ENCODE assay signal across 8 cellular contexts in genomic region chr10:100345570-100346330, GRCh38. TPM values are rescaled to one million over a fixed set of nuclear protein-coding genes. Genes with fewer than 3 reads are reported as not detected.
DNase-seq lines count a peak whose midpoint lies in the region; ATAC-seq and TF ChIP-seq lines count a peak whose summit lies in the region.

No MANE protein-coding gene starts in this region.

- H3K4me3 ChIP-seq in MG63 (peak overlapping the region; percentile 65), mucosa of rectum (ENCODE audit: low read length in 2 of 2) (peak overlapping the region; percentile 74 to 76), lower leg skin (ENCODE audit: low read depth, poor library complexity, severe bottlenecking) (no peak overlapping the region)

- peaks cover 13 to 21% of the 10 kb centered on the region in 2 donors for H3K4me1 ChIP-seq in mucosa of rectum (ENCODE audit: control insufficient read depth in 2 of 2, insufficient read depth in 2 of 2, low read length in 2 of 2)

- no peaks in the 10 kb centered on the region for H3K9me3 Mint-ChIP-seq in Calu3 (ENCODE audit: low read depth, unreplicated experiment)
- no peaks in the 10 kb centered on the region for H3K9me3 Mint-ChIP-seq in chondrocyte (ENCODE audit: low read depth)

- H3K27me3 ChIP-seq in MG63 (no peaks in the 10 kb centered on the region), mucosa of rectum (ENCODE audit: control insufficient read depth in 2 of 2, insufficient read depth in 2 of 2, low read length in 2 of 2) (no peaks in the 10 kb centered on the region)

- no peaks in the 10 kb centered on the region for H3K27me3 Mint-ChIP-seq in Calu3 (ENCODE audit: unreplicated experiment)
- no peaks in the 10 kb centered on the region for H3K27me3 Mint-ChIP-seq in chondrocyte (ENCODE audit: low read depth)

- H3K36me3 Mint-ChIP-seq in Calu3 (ENCODE audit: insufficient read depth, unreplicated experiment) (peaks cover 54% of the 10 kb centered on the region), chondrocyte (ENCODE audit: low read depth) (peaks cover 8% of the 10 kb centered on the region)

- H3K27ac ChIP-seq in mucosa of rectum (ENCODE audit: low read depth in 2 of 2, low read length in 2 of 2), result no peak overlapping the region

- no peak for ATAC-seq in HG03280 (IDR thresholded peaks at IDR 0.05; ENCODE audit: unreplicated experiment)

- H3K9ac ChIP-seq in mucosa of rectum (ENCODE audit: low read depth in 1 of 2, low read length in 2 of 2), result peak overlapping the region in 1 of 2 donors; percentile 62

- no peak for TF ChIP-seq CTCF in Calu3 (IDR thresholded peaks at IDR 0.05; ENCODE audit: unreplicated experiment)
- no peak for TF ChIP-seq CTCF in chondrocyte (IDR thresholded peaks at IDR 0.05)
- TF ChIP-seq CTCF in lower leg skin (IDR thresholded peaks at IDR 0.05), result no peak

- H3K36me3 ChIP-seq in MG63 (peaks cover 4% of the 10 kb centered on the region), mucosa of rectum (ENCODE audit: control insufficient read depth in 2 of 2, insufficient read depth in 2 of 2, low read length in 2 of 2) (peaks cover 0 to 2% of the 10 kb centered on the region in 2 donors)

- no peak for TF ChIP-seq POLR2A in lower leg skin (IDR thresholded peaks at IDR 0.05)

- DNase-seq in Calu3, result no peak
- DNase-seq in MG63, result peak; percentile 82
- DNase-seq in chondrocyte (ENCODE audit: low spot score), result no peak
- no peak for DNase-seq in lower leg skin (ENCODE audit: low spot score in 2 of 2)
- DNase-seq in middle frontal gyrus (ENCODE audit: extremely low spot score, low spot score), result no peak
- no peak for DNase-seq in D341Med (ENCODE audit: low spot score)

- TSS peak; percentile 80 for BruUV-seq in Calu3 (replicated peaks; lab: Mats Ljungman, UMichigan)

- WGBS in lower leg skin, 2 donors, result 63 to 65% methylated on average over 9 of the region's 9 CpGs

- CTCF ChIA-PET in Calu3 (lab: Charles Lee), result interaction anchor here (1.2 to 2.9 kb wide), 2 partner anchors 25 to 28 kb away, joined by 8 to 12 read pairs; no protein-coding TSS in a partner anchor

- peaks cover 37% of the 10 kb centered on the region for H3K4me1 Mint-ChIP-seq in Calu3 (ENCODE audit: low read depth, unreplicated experiment)
- H3K4me1 Mint-ChIP-seq in chondrocyte (ENCODE audit: low read depth), result peaks cover 50% of the 10 kb centered on the region

- H3K27ac Mint-ChIP-seq in Calu3 (ENCODE audit: unreplicated experiment) (peak overlapping the region; percentile 52), chondrocyte (ENCODE audit: unreplicated experiment) (peak overlapping the region; percentile 70)

- intact Hi-C loops in Calu3 (cut with micrococcal nuclease; ENCODE audit: unreplicated experiment) (loop anchor here (2.0 kb wide), 1 partner anchor 27 kb away; no protein-coding TSS in a partner anchor), lower leg skin (cut with DNase I; ENCODE audit: low total_unique reads) (loop anchor here (5.0 kb wide), 1 partner anchor 172 kb away; the partner anchor contains the start of gene SEC31B)

- H3K9me3 ChIP-seq in MG63 (no peaks in the 10 kb centered on the region), mucosa of rectum (ENCODE audit: control insufficient read depth in 2 of 2, low read length in 2 of 2) (no peaks in the 10 kb centered on the region)

- H3K4me3 Mint-ChIP-seq in Calu3 (ENCODE audit: low read depth, unreplicated experiment), result peak overlapping the region; percentile 96
- peak overlapping the region; percentile 89 for H3K4me3 Mint-ChIP-seq in chondrocyte (ENCODE audit: unreplicated experiment)

RNA-seq across cellular contexts. Expression of gene SCD, which starts 1.3 kb away (rescaled TPM):
- total RNA-seq in Calu3 (2022) (173 and 225 TPM in 2 replicates), chondrocyte (54.4 to 74.1 TPM (median 72.2 TPM) in 3 replicates), lower leg skin (10 to 100 TPM; 23.8 to 56.7 (median 32.3) TPM)
- 48.8 and 56.3 TPM in 2 replicates for total RNA-seq in MG63 (2014; rRNA removed; shearing (Covaris generic); ENCODE audit: low replicate concordance)

RNA-seq across cellular contexts. Expression of gene PKD2L1, which starts 15.7 kb away (rescaled TPM):
- total RNA-seq in Calu3 (2022) (not detected in 2 replicates), chondrocyte (not detected in 3 replicates), lower leg skin (not detected)
- total RNA-seq in MG63 (2014; rRNA removed; shearing (Covaris generic); ENCODE audit: low replicate concordance), result not detected in 2 replicates

RNA-seq across cellular contexts. Expression of gene BLOC1S2, which starts 59.3 kb away (rescaled TPM):
- total RNA-seq in Calu3 (2022), result 19.4 TPM in 2 replicates
- 43.0 and 74.3 TPM in 2 replicates for total RNA-seq in MG63 (2014; rRNA removed; shearing (Covaris generic); ENCODE audit: low replicate concordance)
- 25.9 to 35.1 TPM (median 29.7 TPM) in 3 replicates for total RNA-seq in chondrocyte
- 10 to 100 TPM; 33.4 to 51.1 (median 38.0) TPM for total RNA-seq in lower leg skin
